ENCODE assay signal across 1 cellular context in genomic region chr11:69687969-69688771, GRCh38.
A peak's percentile ranks its signal among the peaks of the same experiment; 100 is the strongest.
TF ChIP-seq lines count a peak whose summit lies in the region.

No MANE protein-coding gene starts in this region.

TF ChIP-seq in H1, 55 proteins besides CTCF, POLR2A, EP300 and RAD21:
- peak; percentile 55 for TF ChIP-seq MAFK (IDR thresholded peaks at IDR 0.05; ENCODE audit: low read depth, low read length)
TF ChIP-seq in H1: peak in this region for 1; not testable (repeated sequence) for 54.
